In genomic region chr15:24878153-24878552, GRCh38 we compare ENCODE assay signal across 9 cellular contexts.
A peak's percentile ranks its signal among the peaks of the same experiment; 100 is the strongest.
DNase-seq lines count a peak whose midpoint lies in the region; ATAC-seq and TF ChIP-seq lines count a peak whose summit lies in the region.
"Had no signal": no experiment of that assay in that cellular context is flagged by ENCODE, and none has a peak within 500 bp of the region (broad histone marks: within the 10 kb centered on the region; RNA-seq: fewer than 3 reads in every experiment).

No MANE protein-coding gene starts in this region.

- TF ChIP-seq CTCF in CD8-positive, alpha-beta T cell (IDR thresholded peaks at IDR 0.05) = no peak
- TF ChIP-seq CTCF in VCaP (conservative IDR thresholded peaks at IDR 0.05) = no peak
- TF ChIP-seq CTCF in prostate gland (IDR thresholded peaks at IDR 0.05) = no peak

- no peaks in the 10 kb centered on the region for H3K27me3 Mint-ChIP-seq in CD8-positive, alpha-beta T cell (ENCODE audit: low read depth)

- TF ChIP-seq POLR2A in prostate gland (IDR thresholded peaks at IDR 0.05) (no peak), erythroblast (IDR thresholded peaks at IDR 0.05; ENCODE audit: low read length) (no peak)

- no peaks in the 10 kb centered on the region for H3K4me1 ChIP-seq in CD8-positive, alpha-beta T cell (ENCODE audit: insufficient read depth, low read length)
- H3K4me1 ChIP-seq in prostate gland (replicated peaks) = no peaks in the 10 kb centered on the region

- WGBS in prostate gland = 47% methylated on average over 37 of the region's 37 CpGs

- CTCF ChIA-PET in CD8-positive, alpha-beta T cell (lab: Charles Lee) = no interaction called here

- no peaks in the 10 kb centered on the region for H3K27me3 ChIP-seq in CD8-positive, alpha-beta T cell (ENCODE audit: insufficient read depth, low read length)
- H3K27me3 ChIP-seq in prostate gland (replicated peaks; ENCODE audit: insufficient read depth) = no peaks in the 10 kb centered on the region

- no peak for ATAC-seq in CD8-positive, alpha-beta T cell
- ATAC-seq in GM19467 (IDR thresholded peaks at IDR 0.05; ENCODE audit: unreplicated experiment) = no peak

- peaks cover 4% of the 10 kb centered on the region for H3K9me3 ChIP-seq in CD8-positive, alpha-beta T cell (ENCODE audit: low read length)
- H3K9me3 ChIP-seq in prostate gland = no peaks in the 10 kb centered on the region

- POLR2A ChIA-PET in CD8-positive, alpha-beta T cell (lab: Charles Lee) = no interaction called here

- no peak for DNase-seq in CD8-positive, alpha-beta T cell
- DNase-seq in fibroblast of peridontal ligament (ENCODE audit: extremely low read depth) (peak; percentile 2), prostate gland (ENCODE audit: low spot score) (peak; percentile 29), erythroblast (lab: John Stamatoyannopoulos, UW) (no peak), kidney glomerular epithelial cell (lab: John Stamatoyannopoulos, UW) (no peak), NCI-H526 treated with DMSO at 0.1 percent for 48 hours (lab: John Stamatoyannopoulos, UW) (no peak)

- peak overlapping the region; percentile 37 for H3K4me3 ChIP-seq in CD8-positive, alpha-beta T cell (ENCODE audit: low read depth, low read length)
- peak overlapping the region; percentile 27 to 34 for H3K4me3 ChIP-seq in prostate gland

- H3K36me3 ChIP-seq in CD8-positive, alpha-beta T cell (ENCODE audit: insufficient read depth, low read length) = no peaks in the 10 kb centered on the region
- H3K36me3 ChIP-seq in prostate gland = no peaks in the 10 kb centered on the region

- peak overlapping the region; percentile 68 for H3K4me3 Mint-ChIP-seq in CD8-positive, alpha-beta T cell

- H3K9me3 Mint-ChIP-seq in CD8-positive, alpha-beta T cell = peaks cover 27% of the 10 kb centered on the region

- no peak overlapping the region for H3K27ac Mint-ChIP-seq in CD8-positive, alpha-beta T cell

- intact Hi-C loops in CD8-positive, alpha-beta T cell (cut with DNase I, micrococcal nuclease) = no loop called here
- intact Hi-C loops in prostate gland (cut with DNase I) = no loop called here

- no peaks in the 10 kb centered on the region for H3K4me1 Mint-ChIP-seq in CD8-positive, alpha-beta T cell (ENCODE audit: low read depth)

- H3K36me3 Mint-ChIP-seq in CD8-positive, alpha-beta T cell = peaks cover 4% of the 10 kb centered on the region

- no peak overlapping the region for H3K27ac ChIP-seq in CD8-positive, alpha-beta T cell (ENCODE audit: low read depth, low read length)
- H3K27ac ChIP-seq in VCaP (peak overlapping the region; percentile 82), prostate gland (peak overlapping the region; percentile 37 to 50)
- H3K27ac ChIP-seq: skin epidermis had no signal

Comparison
In these comparisons a context has a peak if more than half of its experiments do, and no peak if none do; other contexts are left out.
1. DNase-seq: peak in fibroblast of peridontal ligament (single experiment) and prostate gland (single experiment); none in CD8-positive, alpha-beta T cell (0 of 7), erythroblast (0 of 2), kidney glomerular epithelial cell (single experiment) and NCI-H526 treated with DMSO at 0.1 percent for 48 hours (single experiment).